Comparison of ENCODE assay signal across 23 cellular contexts in the genomic region with DNA sequence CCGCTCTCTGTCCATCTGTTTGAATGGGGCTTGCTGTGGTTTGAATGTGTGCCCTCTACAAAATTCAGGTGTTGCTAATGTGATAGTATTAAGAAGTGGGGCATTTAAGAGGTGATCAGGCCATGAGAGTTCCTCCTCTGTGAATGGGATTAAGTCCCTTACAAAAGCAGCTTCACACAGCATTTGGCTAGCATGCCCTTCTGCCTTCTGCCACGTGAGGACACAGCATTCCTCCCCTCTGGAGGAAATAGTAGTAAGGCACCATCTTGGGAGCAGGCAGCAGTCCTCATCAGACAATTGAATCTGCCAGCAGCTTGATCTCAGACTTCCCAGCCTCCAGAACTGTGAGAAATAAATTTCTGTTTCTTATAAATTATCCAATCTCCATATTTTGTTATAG.
DNase-seq lines count a peak whose midpoint lies in the region; ATAC-seq and TF ChIP-seq lines count a peak whose summit lies in the region.
"Had no signal": no experiment of that assay in that cellular context is flagged by ENCODE, and none has a peak within 500 bp of the region (broad histone marks: within the 10 kb centered on the region; RNA-seq: fewer than 3 reads in every experiment).

No MANE protein-coding gene starts in this region.

- no peaks in the 10 kb centered on the region for H4K20me1 ChIP-seq in GM23338 (replicated peaks; ENCODE audit: insufficient read depth)

- H2AFZ ChIP-seq in GM23338 (peak overlapping the region; percentile 80), neuronal stem cell (ENCODE audit: low read length) (peak overlapping the region; percentile 56)

- no peaks in the 10 kb centered on the region for H3F3A ChIP-seq in GM23338 (replicated peaks; ENCODE audit: low read depth)

- H4K91ac ChIP-seq in neuronal stem cell (ENCODE audit: low read depth, low read length, poor library complexity) = no peak overlapping the region

- H3K4me3 Mint-ChIP-seq in GM23338 (no peak overlapping the region), endodermal cell (no peak overlapping the region)
- H3K4me3 Mint-ChIP-seq: B cell, CD14-positive monocyte had no signal

- H3K9ac ChIP-seq in endodermal cell (ENCODE audit: extremely low read depth, low read length, poor library complexity, severe bottlenecking) (no peak overlapping the region), neuronal stem cell (ENCODE audit: low read depth, low read length, poor library complexity) (no peak overlapping the region)

- no peak overlapping the region for H4K8ac ChIP-seq in neuronal stem cell (ENCODE audit: low read depth, low read length)

- H3K36me3 ChIP-seq in GM23338 (ENCODE audit: insufficient read depth) (no peaks in the 10 kb centered on the region), endodermal cell (ENCODE audit: control insufficient read depth, insufficient read depth, low read length) (no peaks in the 10 kb centered on the region), neuronal stem cell (replicated peaks in 1 of 2; ENCODE audit: control insufficient read depth in 2 of 2, insufficient read depth in 2 of 2, low read length in 2 of 2) (no peaks in the 10 kb centered on the region), lower lobe of right lung (no peaks in the 10 kb centered on the region)
- H3K36me3 ChIP-seq: MG63, SJSA1 had no signal

- H2AK5ac ChIP-seq in neuronal stem cell (ENCODE audit: low read depth, low read length) = no peak overlapping the region

- H3K4me2 ChIP-seq in GM23338 (no peak overlapping the region), neuronal stem cell (ENCODE audit: insufficient read depth, low read length, poor library complexity, severe bottlenecking) (no peak overlapping the region)
- H3K4me2 ChIP-seq: A549 had no signal

- H3K4me1 ChIP-seq in GM23338 (ENCODE audit: insufficient read depth) (no peaks in the 10 kb centered on the region), endodermal cell (ENCODE audit: control insufficient read depth, insufficient read depth, low read length) (peaks cover 2% of the 10 kb centered on the region), neuronal stem cell (ENCODE audit: control insufficient read depth in 2 of 2, insufficient read depth in 1 of 2, low read depth in 1 of 2, low read length in 2 of 2) (peaks cover 1 to 6% of the 10 kb centered on the region in 2 donors), lower lobe of right lung (peaks cover 7% of the 10 kb centered on the region)
- H3K4me1 ChIP-seq: A549 had no signal

- H3K4me1 Mint-ChIP-seq in GM23338 (no peaks in the 10 kb centered on the region), endodermal cell (peaks cover 8% of the 10 kb centered on the region)

- no peak overlapping the region for H3K18ac ChIP-seq in neuronal stem cell (ENCODE audit: low read length)

- no peaks in the 10 kb centered on the region for H3K9me3 ChIP-seq in endodermal cell (ENCODE audit: control insufficient read depth, low read length)
- peaks cover 0 to 2% of the 10 kb centered on the region in 2 donors for H3K9me3 ChIP-seq in neuronal stem cell (replicated peaks in 1 of 2; ENCODE audit: control insufficient read depth in 2 of 2, insufficient read depth in 1 of 2, low read depth in 1 of 2, low read length in 2 of 2)
- H3K9me3 ChIP-seq in lower lobe of right lung = no peaks in the 10 kb centered on the region
- H3K9me3 ChIP-seq: A549, MG63, SJSA1 had no signal

- H3K79me1 ChIP-seq in neuronal stem cell (ENCODE audit: low read depth, low read length) = no peaks in the 10 kb centered on the region

- DNase-seq in GM23338 (ENCODE audit: low spot score) (no peak), NCI-H82 (lab: John Stamatoyannopoulos, UW) (peak; percentile 95), endodermal cell (no peak), neuronal stem cell (ENCODE audit: low spot score) (peak; percentile 15), lower lobe of right lung (no peak)
- DNase-seq in effector CD8-positive, alpha-beta T cell (lab: John Stamatoyannopoulos, UW) = no peak
- DNase-seq: DND-41, GOT3, MG63, NCI-H1048, NCI-H1417 treated with DMSO at 0.1 percent for 48 hours, NCI-H187, NCI-H446, NCI-H774 had no signal

- H3K4ac ChIP-seq in neuronal stem cell (ENCODE audit: low read length) = no peak overlapping the region

- H3K27ac ChIP-seq in GM23338 (ENCODE audit: low read depth) (no peak overlapping the region), endodermal cell (ENCODE audit: low read depth, low read length) (no peak overlapping the region), neuronal stem cell (replicated peaks; ENCODE audit: low read length) (no peak overlapping the region), lower lobe of right lung (no peak overlapping the region)
- H3K27ac ChIP-seq: A549, SJSA1 had no signal

- ATAC-seq in GM23338 (no peak), HG02571 (IDR thresholded peaks at IDR 0.05; ENCODE audit: unreplicated experiment) (no peak), lower lobe of right lung (no peak)
- ATAC-seq: A549, GM12878, HCT116, HepG2, K562 had no signal

- 78 to 80% methylated on average over 2 of the region's 2 CpGs for WGBS in endodermal cell (ENCODE audit: insufficient coverage in 1 of 2, insufficient read length in 1 of 2), 2 experiments
- no CpG with 5 or more reads among the region's 2 CpGs for WGBS in neuronal stem cell (ENCODE audit: extremely low coverage in 2 of 2, insufficient read length in 2 of 2, insufficient replicate concordance in 1 of 2), 2 donors

- H3K9me3 Mint-ChIP-seq in GM23338 (no peaks in the 10 kb centered on the region), endodermal cell (no peaks in the 10 kb centered on the region)

- H3K36me3 Mint-ChIP-seq in GM23338 (ENCODE audit: low read depth) (no peaks in the 10 kb centered on the region), endodermal cell (ENCODE audit: low read depth) (no peaks in the 10 kb centered on the region)
- H3K36me3 Mint-ChIP-seq: CD14-positive monocyte had no signal

- no peak overlapping the region for H2BK15ac ChIP-seq in neuronal stem cell (ENCODE audit: low read length)

- H3K27me3 ChIP-seq in GM23338 (ENCODE audit: insufficient read depth) (no peaks in the 10 kb centered on the region), endodermal cell (ENCODE audit: control insufficient read depth, insufficient read depth, low read length, poor library complexity, severe bottlenecking) (no peaks in the 10 kb centered on the region), neuronal stem cell (ENCODE audit: control insufficient read depth in 3 of 3, insufficient read depth in 3 of 3, low read depth in 1 of 3, low read length in 3 of 3) (no peaks in the 10 kb centered on the region), lower lobe of right lung (ENCODE audit: low read depth) (no peaks in the 10 kb centered on the region)
- H3K27me3 ChIP-seq: MG63, SJSA1 had no signal

- TF ChIP-seq CTCF in GM23338 (conservative IDR thresholded peaks at IDR 0.05; ENCODE audit: low read depth in 2 of 2) (no peak), endodermal cell (conservative IDR thresholded peaks at IDR 0.05) (peak; percentile 12), lower lobe of right lung (IDR thresholded peaks at IDR 0.05) (no peak)

- H3K23ac ChIP-seq in neuronal stem cell (ENCODE audit: low read depth, low read length, poor library complexity) = no peak overlapping the region

- no peak overlapping the region for H2BK120ac ChIP-seq in neuronal stem cell (ENCODE audit: low read depth, low read length)

- H2BK5ac ChIP-seq in neuronal stem cell (ENCODE audit: low read length) = no peak overlapping the region

- H2BK12ac ChIP-seq in neuronal stem cell (ENCODE audit: low read length) = no peak overlapping the region

- no peak overlapping the region for H3K27ac Mint-ChIP-seq in GM23338
- H3K27ac Mint-ChIP-seq in endodermal cell = no peak overlapping the region
- H3K27ac Mint-ChIP-seq: B cell, CD14-positive monocyte had no signal

- 0 out of 2 replicates have a peak, but pooled peaks cover 3% of the 10 kb centered on the region for H3K9me2 ChIP-seq in GM23338 (ENCODE audit: insufficient read depth)

- no peak overlapping the region for H3K14ac ChIP-seq in neuronal stem cell (ENCODE audit: low read length)

- H3K79me2 ChIP-seq in GM23338 (replicated peaks; ENCODE audit: insufficient read depth) = no peaks in the 10 kb centered on the region

- no peak overlapping the region for H3K4me3 ChIP-seq in GM23338
- H3K4me3 ChIP-seq in endodermal cell (ENCODE audit: low read length) = no peak overlapping the region
- no peak overlapping the region for H3K4me3 ChIP-seq in neuronal stem cell (ENCODE audit: low read length in 2 of 2)
- H3K4me3 ChIP-seq in lower lobe of right lung = no peak overlapping the region
- H3K4me3 ChIP-seq: A549, GM12878, K562, MG63, SJSA1 had no signal

- H3K27me3 Mint-ChIP-seq in GM23338 (ENCODE audit: insufficient read depth, low read depth, poor library complexity) (no peaks in the 10 kb centered on the region), endodermal cell (ENCODE audit: insufficient read depth) (no peaks in the 10 kb centered on the region)
- H3K27me3 Mint-ChIP-seq: B cell had no signal

- intact Hi-C loops in lower lobe of right lung (cut with DNase I) = no loop called here

TF ChIP-seq in GM23338, 12 proteins besides CTCF, POLR2A, EP300 and RAD21 (continues in another document):
- TF ChIP-seq POLR2AphosphoS5 (IDR thresholded peaks at IDR 0.05; ENCODE audit: low read depth) (no peak), CREB1 (CRISPR knock-in tag; IDR thresholded peaks at IDR 0.05; ENCODE audit: low read depth) (no peak), EZH2phosphoT487 (IDR thresholded peaks at IDR 0.05; ENCODE audit: unreplicated experiment) (no peak), STAT1 (IDR thresholded peaks at IDR 0.05; ENCODE audit: unreplicated experiment) (no peak)

Comparison
In these comparisons a context has a peak if more than half of its experiments do, and no peak if none do; other contexts are left out.
1. DNase-seq: peak in NCI-H82 (single experiment) and neuronal stem cell (single experiment); none in GM23338 (single experiment), endodermal cell (single experiment), lower lobe of right lung (single experiment) and effector CD8-positive, alpha-beta T cell (single experiment).